ENCODE assay signal across 8 cellular contexts in the genomic region with DNA sequence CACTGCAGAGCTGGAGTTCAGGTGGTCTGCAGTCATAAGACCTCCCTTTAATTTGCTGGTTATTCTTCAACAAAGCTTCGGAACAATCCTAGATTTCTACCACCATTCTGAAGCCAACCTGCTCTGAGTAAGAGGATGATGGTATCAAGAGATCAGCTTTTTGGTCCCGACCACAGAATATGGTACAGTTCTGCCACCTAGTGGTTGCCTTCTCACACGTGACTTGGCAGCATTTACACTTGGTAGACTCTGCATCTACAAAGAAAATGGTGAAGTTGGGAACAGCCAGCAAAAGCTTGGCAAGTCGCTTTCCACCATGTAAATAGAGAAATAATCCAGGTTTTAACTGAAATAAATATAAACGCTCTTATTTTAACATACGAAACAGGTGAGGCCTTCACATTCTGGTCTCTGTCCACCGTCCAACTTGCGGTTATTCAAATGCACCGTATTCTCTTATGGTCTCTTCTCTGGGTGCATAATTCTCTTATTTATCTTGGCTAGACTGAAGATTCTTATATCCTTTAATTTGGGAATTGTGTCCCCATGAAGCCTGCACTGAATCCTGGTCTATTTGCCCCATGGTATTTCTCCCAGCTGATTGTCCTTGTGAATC.
A peak's percentile ranks its signal among the peaks of the same experiment; 100 is the strongest.
DNase-seq lines count a peak whose midpoint lies in the region; ATAC-seq, FAIRE-seq and TF ChIP-seq lines count a peak whose summit lies in the region.

No MANE protein-coding gene starts in this region.

- POLR2A ChIA-PET in HCT116 (lab: Charles Lee), result no interaction called here

- H3K4me3 Mint-ChIP-seq in astrocyte (ENCODE audit: unreplicated experiment), result no peak overlapping the region

- H3K4me3 ChIP-seq in HCT116 (replicated peaks in 1 of 2; ENCODE audit: low read depth in 1 of 2, low read length in 2 of 2), result no peak overlapping the region
- H3K4me3 ChIP-seq in astrocyte (ENCODE audit: insufficient read depth, low read depth, low read length), result no peak overlapping the region

- ATAC-seq in HCT116, result peak; percentile 94

- no peak overlapping the region for H3K4me2 ChIP-seq in HCT116 (ENCODE audit: low read length)
- H3K4me2 ChIP-seq in astrocyte (ENCODE audit: low read length), result no peak overlapping the region

- no peaks in the 10 kb centered on the region for H3K9me2 ChIP-seq in HCT116 (ENCODE audit: insufficient read depth)

- H3K27ac ChIP-seq in HCT116 (ENCODE audit: low read depth, low read length), result no peak overlapping the region
- H3K27ac ChIP-seq in astrocyte (ENCODE audit: low read depth, low read length), result no peak overlapping the region

- no peaks in the 10 kb centered on the region for H3K27me3 Mint-ChIP-seq in astrocyte (ENCODE audit: low read depth, unreplicated experiment)

- H3K27ac Mint-ChIP-seq in astrocyte (ENCODE audit: unreplicated experiment), result no peak overlapping the region

- H3K36me3 ChIP-seq in HCT116 (ENCODE audit: control insufficient read depth in 1 of 2, insufficient read depth in 2 of 2, low read length in 2 of 2) (no peaks in the 10 kb centered on the region), astrocyte (ENCODE audit: insufficient read depth, low read length) (no peaks in the 10 kb centered on the region)

- RAD21 ChIA-PET in HCT116 (lab: Charles Lee; ENCODE audit: low non-redundant PET in 1 of 2, low total read pairs in 2 of 2, uncharacterized antibody in 2 of 2, unreplicated experiment in 2 of 2), result interaction anchor here (0.8 to 1.4 kb wide), 3 partner anchors 114 to 580 kb away, joined by 3 to 6 read pairs (median 4); no protein-coding TSS in a partner anchor

- no peaks in the 10 kb centered on the region for H3K9me3 ChIP-seq in HCT116 (ENCODE audit: control insufficient read depth in 1 of 2, insufficient read depth in 1 of 2, low read depth in 1 of 2, low read length in 2 of 2)
- H3K9me3 ChIP-seq in astrocyte (ENCODE audit: insufficient read depth, low read depth, low read length), result no peaks in the 10 kb centered on the region

- peaks cover 5% of the 10 kb centered on the region for H3K4me1 Mint-ChIP-seq in astrocyte (ENCODE audit: low read depth, unreplicated experiment)

- H3K9me3 Mint-ChIP-seq in astrocyte (ENCODE audit: unreplicated experiment), result no peaks in the 10 kb centered on the region

- DNase-seq in stimulated activated CD4-positive, alpha-beta T cell treated with anti-CD3 and anti-CD28 coated beads, Interleukin-12 subunit alpha, Interleukin-12 subunit beta, amount 100 ng/mL, for 48 hours (ENCODE audit: low read depth in 2 of 3, low spot score in 1 of 3), result peak; percentile 8 to 53 (median 8)
- DNase-seq in stimulated activated CD4-positive, alpha-beta T cell treated with anti-CD3 and anti-CD28 coated beads, Interleukin-12 subunit alpha, Interleukin-12 subunit beta, amount 100 ng/mL, for 4 hours, result no peak
- DNase-seq in HCT116 (ENCODE audit: low read depth, low spot score) (peak; percentile 78), OCI-M2 (lab: John Stamatoyannopoulos, UW; ENCODE audit: unreplicated experiment) (peak; percentile 13), astrocyte (ENCODE audit: low read depth) (peak; percentile 49), iPS-NIHi11 (ENCODE audit: low spot score) (peak; percentile 75)
- DNase-seq in stimulated activated CD4-positive, alpha-beta T cell treated with anti-CD3 and anti-CD28 coated beads, Interleukin-1b, Interleukin-23, amount 100 ng/mL, for 48 hours, result peak; percentile 48

- peak; percentile 85 for TF ChIP-seq RAD21 in HCT116 (IDR thresholded peaks at IDR 0.05; ENCODE audit: low read depth)

- H3K79me2 ChIP-seq in HCT116 (ENCODE audit: insufficient read depth, low read length), result no peaks in the 10 kb centered on the region
- H3K79me2 ChIP-seq in astrocyte (ENCODE audit: insufficient read depth, low read length), result no peaks in the 10 kb centered on the region

- H3K9ac ChIP-seq in HCT116 (ENCODE audit: low read length) (no peak overlapping the region), astrocyte (ENCODE audit: low read length) (no peak overlapping the region)

- H3K27me3 ChIP-seq in HCT116 (ENCODE audit: insufficient read depth, low read length) (no peaks in the 10 kb centered on the region), astrocyte (ENCODE audit: insufficient read depth, low read length) (no peaks in the 10 kb centered on the region)

- BruUV-seq in HCT116 (replicated peaks; lab: Mats Ljungman, UMichigan), result no TSS peak

- no peaks in the 10 kb centered on the region for H3K36me3 Mint-ChIP-seq in astrocyte (ENCODE audit: low read depth, unreplicated experiment)

- no peak overlapping the region for H2AFZ ChIP-seq in HCT116 (ENCODE audit: low read depth, low read length, poor library complexity, severe bottlenecking)
- H2AFZ ChIP-seq in astrocyte (ENCODE audit: low read depth, low read length), result no peak overlapping the region

- no peaks in the 10 kb centered on the region for H3K4me1 ChIP-seq in HCT116 (ENCODE audit: control insufficient read depth in 1 of 2, insufficient read depth in 2 of 2, low read length in 2 of 2)
- no peaks in the 10 kb centered on the region for H3K4me1 ChIP-seq in astrocyte (ENCODE audit: insufficient read depth, low read length)

- TF ChIP-seq CTCF in HCT116 (IDR thresholded peaks at IDR 0.05 in 2 of 3, conservative IDR thresholded peaks at IDR 0.05 in 1 of 3; ENCODE audit: borderline replicate concordance in 1 of 3, insufficient read depth in 1 of 3, low read depth in 2 of 3, low read length in 2 of 3) (peak; percentile 47 to 82 (median 70); a peak in 5 of 6 replicates), LNCAP (IDR thresholded peaks at IDR 0.05) (peak; percentile 66), astrocyte (IDR thresholded peaks at IDR 0.05; ENCODE audit: insufficient read depth, low read depth, low read length) (peak; percentile 87)

- peak; percentile 56 for FAIRE-seq in astrocyte (lab: Jason Lieb, UNC)

- intact Hi-C loops in HCT116 (cut with micrococcal nuclease), result loop anchor here (1.0 to 10.0 kb wide), 3 partner anchors 435 to 1437 kb away; no protein-coding TSS in a partner anchor

- no peaks in the 10 kb centered on the region for H4K20me1 ChIP-seq in HCT116 (ENCODE audit: insufficient read depth)
- H4K20me1 ChIP-seq in astrocyte (ENCODE audit: insufficient read depth, low read length), result no peaks in the 10 kb centered on the region

- CTCF ChIA-PET in HCT116 (lab: Charles Lee), result interaction anchor here (0.6 to 3.3 kb wide), 12 partner anchors 11 to 640 kb away, joined by 3 to 23 read pairs (median 4); no protein-coding TSS in a partner anchor

- TF ChIP-seq POLR2A in HCT116 (IDR thresholded peaks at IDR 0.05; ENCODE audit: borderline replicate concordance, extremely low read depth, insufficient read depth, insufficient read length), result no peak

TF ChIP-seq in HCT116, 20 proteins besides CTCF, POLR2A, EP300 and RAD21:
- TF ChIP-seq, protein P1, sequence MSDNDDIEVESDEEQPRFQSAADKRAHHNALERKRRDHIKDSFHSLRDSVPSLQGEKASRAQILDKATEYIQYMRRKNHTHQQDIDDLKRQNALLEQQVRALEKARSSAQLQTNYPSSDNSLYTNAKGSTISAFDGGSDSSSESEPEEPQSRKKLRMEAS (IDR thresholded peaks at IDR 0.05), result peak; percentile 29; the same call in 1 of the 2 replicates
- TF ChIP-seq SRF (IDR thresholded peaks at IDR 0.05; ENCODE audit: low read depth), result no peak
- peak; percentile 29; the same call in 1 of the 2 replicates for TF ChIP-seq CBX3 (IDR thresholded peaks at IDR 0.05; ENCODE audit: low read depth)
